ENCODE assay signal across 19 cellular contexts in genomic region chr2:234814366-234814765, GRCh38.
A peak's percentile ranks its signal among the peaks of the same experiment; 100 is the strongest.
DNase-seq lines count a peak whose midpoint lies in the region; ATAC-seq and TF ChIP-seq lines count a peak whose summit lies in the region.
"Had no signal": no experiment of that assay in that cellular context is flagged by ENCODE, and none has a peak within 500 bp of the region (broad histone marks: within the 10 kb centered on the region; RNA-seq: fewer than 3 reads in every experiment).

No MANE protein-coding gene starts in this region.

- H3K9me3 ChIP-seq in naive thymus-derived CD4-positive, alpha-beta T cell (ENCODE audit: control insufficient read depth in 2 of 3, low read length in 3 of 3) = no peaks in the 10 kb centered on the region

- no peak for ATAC-seq in naive thymus-derived CD4-positive, alpha-beta T cell
- ATAC-seq: GM12878, T-helper 17 cell had no signal

- peaks cover 38% of the 10 kb centered on the region for H3K4me1 Mint-ChIP-seq in neural crest cell
- peaks cover 0 to 1% (median 0%) of the 10 kb centered on the region in 7 donors for H3K4me1 Mint-ChIP-seq in naive thymus-derived CD4-positive, alpha-beta T cell
- H3K4me1 Mint-ChIP-seq: T-helper 17 cell had no signal

- H3K4me3 ChIP-seq in naive thymus-derived CD4-positive, alpha-beta T cell (ENCODE audit: low read length) = no peak overlapping the region
- H3K4me3 ChIP-seq: GM12878 had no signal

- no peaks in the 10 kb centered on the region for H3K4me1 ChIP-seq in naive thymus-derived CD4-positive, alpha-beta T cell (ENCODE audit: control insufficient read depth in 2 of 2, insufficient read depth in 2 of 2, low read length in 2 of 2)

- no peak overlapping the region for H3K4me3 Mint-ChIP-seq in neural crest cell
- no peak overlapping the region for H3K4me3 Mint-ChIP-seq in naive thymus-derived CD4-positive, alpha-beta T cell
- H3K4me3 Mint-ChIP-seq: CD4-positive, alpha-beta T cell; HFFc6; T-helper 17 cell had no signal

- peak overlapping the region; percentile 39 for H3K27ac Mint-ChIP-seq in neural crest cell (ENCODE audit: unreplicated experiment)
- H3K27ac Mint-ChIP-seq in naive thymus-derived CD4-positive, alpha-beta T cell = no peak overlapping the region
- H3K27ac Mint-ChIP-seq: CD4-positive, alpha-beta T cell; HFFc6; T-helper 17 cell had no signal

- H3K9me3 Mint-ChIP-seq in neural crest cell = no peaks in the 10 kb centered on the region
- H3K9me3 Mint-ChIP-seq in naive thymus-derived CD4-positive, alpha-beta T cell = peaks cover 0 to 7% (median 0%) of the 10 kb centered on the region in 11 donors
- H3K9me3 Mint-ChIP-seq: HFFc6 had no signal

- POLR2A ChIA-PET in naive thymus-derived CD4-positive, alpha-beta T cell (lab: Charles Lee) = no interaction called here

- DNase-seq in Daoy (ENCODE audit: low read depth) (peak; percentile 61), NCI-H146 treated with DMSO at 0.1 percent for 48 hours (lab: John Stamatoyannopoulos, UW; ENCODE audit: unreplicated experiment) (peak; percentile 29), NCI-H774 (lab: John Stamatoyannopoulos, UW) (peak; percentile 53), neural crest cell (ENCODE audit: low read depth, low spot score) (no peak), NK-92 (lab: John Stamatoyannopoulos, UW; ENCODE audit: unreplicated experiment) (no peak), cerebellar nuclear complex (lab: John Stamatoyannopoulos, UW) (no peak)
- DNase-seq in naive thymus-derived CD4-positive, alpha-beta T cell = no peak
- DNase-seq: Calu3; CD4-positive, alpha-beta T cell; HFFc6; NCI-H1694; NCI-H2171 treated with DMSO at 0.1 percent for 48 hours; NCI-H510A treated with DMSO at 0.1 percent for 48 hours; OCI-M1; RPMI8226; SIG-M5; T-helper 17 cell had no signal

- CTCF ChIA-PET in naive thymus-derived CD4-positive, alpha-beta T cell (lab: Charles Lee) = no interaction called here

- intact Hi-C loops in naive thymus-derived CD4-positive, alpha-beta T cell (cut with micrococcal nuclease) = no loop called here

- H3K27ac ChIP-seq in naive thymus-derived CD4-positive, alpha-beta T cell (ENCODE audit: low read depth, low read length) = no peak overlapping the region
- H3K27ac ChIP-seq: KMS-11 had no signal

- no peaks in the 10 kb centered on the region for H3K36me3 ChIP-seq in naive thymus-derived CD4-positive, alpha-beta T cell (ENCODE audit: control insufficient read depth in 2 of 3, insufficient read depth in 3 of 3, low read length in 3 of 3)

- no peaks in the 10 kb centered on the region for H3K27me3 ChIP-seq in naive thymus-derived CD4-positive, alpha-beta T cell (ENCODE audit: control insufficient read depth in 2 of 2, insufficient read depth in 2 of 2, low read length in 2 of 2)

- TF ChIP-seq CTCF in neural crest cell (conservative IDR thresholded peaks at IDR 0.05) = no peak

- no peaks in the 10 kb centered on the region for H3K27me3 Mint-ChIP-seq in neural crest cell (ENCODE audit: low read depth)
- peaks cover 4 to 65% (median 41%) of the 10 kb centered on the region in 5 donors for H3K27me3 Mint-ChIP-seq in naive thymus-derived CD4-positive, alpha-beta T cell

- no peaks in the 10 kb centered on the region for H3K36me3 Mint-ChIP-seq in neural crest cell (ENCODE audit: low read depth)
- peaks cover 0 to 5% (median 0%) of the 10 kb centered on the region in 5 donors for H3K36me3 Mint-ChIP-seq in naive thymus-derived CD4-positive, alpha-beta T cell

Comparison
In these comparisons a context has a peak if more than half of its experiments do, and no peak if none do; other contexts are left out.
1. DNase-seq: peak in Daoy (single experiment), NCI-H146 treated with DMSO at 0.1 percent for 48 hours (single experiment) and NCI-H774 (single experiment); none in neural crest cell (single experiment), naive thymus-derived CD4-positive, alpha-beta T cell (0 of 9), NK-92 (single experiment) and cerebellar nuclear complex (0 of 2).